ENCODE assay signal across 8 cellular contexts in the genomic region with DNA sequence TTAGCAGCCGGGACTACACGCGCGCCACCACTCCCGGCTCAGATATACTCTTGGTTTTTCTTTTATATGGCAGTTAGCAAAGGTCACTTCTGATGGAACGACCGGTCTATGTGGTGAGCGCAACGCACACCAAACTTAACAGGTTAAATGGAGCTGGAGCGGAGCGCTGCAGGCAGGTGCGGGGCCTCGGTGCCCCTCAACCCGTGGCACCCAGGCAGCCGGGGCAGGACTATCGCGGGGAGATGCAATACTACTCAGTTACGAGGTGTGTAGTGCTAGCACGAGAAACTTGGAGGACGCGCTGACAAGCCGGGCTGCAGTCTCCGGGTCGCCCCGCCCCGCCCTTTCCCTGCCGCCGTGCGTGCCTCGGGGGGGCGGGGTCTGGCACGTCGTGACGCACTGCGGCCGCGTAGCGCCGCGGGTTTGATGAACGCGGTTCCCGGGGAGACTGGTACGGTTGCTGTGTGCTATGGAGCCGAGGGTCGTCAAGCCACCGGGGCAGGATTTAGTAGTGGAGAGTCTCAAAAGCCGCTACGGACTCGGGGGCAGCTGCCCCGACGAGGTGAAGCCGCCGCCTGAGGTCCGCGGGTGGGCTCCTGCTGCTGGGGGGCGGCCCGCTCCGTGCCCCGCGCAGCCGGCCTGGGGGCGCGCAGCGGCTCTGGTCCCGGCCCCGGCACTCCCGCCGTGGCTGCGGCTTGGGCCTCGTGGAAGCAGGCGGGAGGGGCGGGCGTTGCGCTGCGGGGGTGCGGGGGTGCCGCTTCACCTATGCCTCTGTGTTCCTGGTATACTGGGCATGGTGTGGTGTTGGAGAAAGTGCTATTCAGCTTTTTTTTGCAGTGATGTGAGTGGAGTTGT. TPM values are rescaled to one million over a fixed set of nuclear protein-coding genes. Genes with fewer than 3 reads are reported as not detected.
DNase-seq lines count a peak whose midpoint lies in the region; ATAC-seq and TF ChIP-seq lines count a peak whose summit lies in the region.

A gene with protein sequence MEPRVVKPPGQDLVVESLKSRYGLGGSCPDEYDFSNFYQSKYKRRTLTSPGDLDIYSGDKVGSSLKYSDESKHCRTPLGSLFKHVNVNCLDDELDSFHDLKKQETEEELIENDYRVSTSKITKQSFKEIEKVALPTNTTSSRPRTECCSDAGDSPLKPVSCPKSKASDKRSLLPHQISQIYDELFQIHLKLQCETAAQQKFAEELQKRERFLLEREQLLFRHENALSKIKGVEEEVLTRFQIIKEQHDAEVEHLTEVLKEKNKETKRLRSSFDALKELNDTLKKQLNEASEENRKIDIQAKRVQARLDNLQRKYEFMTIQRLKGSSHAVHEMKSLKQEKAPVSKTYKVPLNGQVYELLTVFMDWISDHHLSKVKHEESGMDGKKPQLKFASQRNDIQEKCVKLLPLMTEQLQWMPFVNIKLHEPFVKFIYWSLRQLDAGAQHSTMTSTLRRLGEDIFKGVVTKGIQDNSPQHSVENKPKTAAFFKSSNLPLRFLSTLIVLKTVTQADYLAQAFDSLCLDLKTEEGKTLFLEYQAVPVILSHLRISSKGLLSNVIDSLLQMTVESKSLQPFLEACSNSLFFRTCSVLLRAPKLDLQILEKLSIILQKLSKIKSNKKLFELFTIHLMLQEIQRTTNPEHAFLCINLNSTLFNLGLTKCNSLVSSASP (plus strand): TSS at position 418 of the 855 bp plus-strand sequence. CDS start 52 bp downstream, at position 470.

- peak within 1 kb of the TSS; percentile 91 for H3K27ac ChIP-seq in hepatocyte

- TF ChIP-seq CTCF in hepatocyte (IDR thresholded peaks at IDR 0.05; ENCODE audit: poor library complexity), result no peak

- H3K4me3 ChIP-seq in hepatocyte, result peak within 1 kb of the TSS; percentile 73

- intact Hi-C loops in T-helper 2 cell treated with Interferon-gamma antibody and Interleukin-4, amounts not matched to agents 100 ng/mL and 5 ng/mL, for 36 hours (cut with micrococcal nuclease), result loop anchor here (1.0 to 10.0 kb wide), 5 partner anchors 67 to 426 kb away; partner anchors contain the start of genes LIMS1 and RANBP2

- H2AFZ ChIP-seq in hepatocyte, result peak within 1 kb of the TSS; percentile 66

- H3K79me2 ChIP-seq in hepatocyte, result peaks cover 11% of the 10 kb centered on the region

- no peaks in the 10 kb centered on the region for H3K27me3 ChIP-seq in hepatocyte

- ATAC-seq in GM18502 (IDR thresholded peaks at IDR 0.05; ENCODE audit: poor library complexity, unreplicated experiment), result peak; percentile 94
- ATAC-seq in HG02885 (IDR thresholded peaks at IDR 0.05; ENCODE audit: poor library complexity, unreplicated experiment), result peak; percentile 96

- no peaks in the 10 kb centered on the region for H4K20me1 ChIP-seq in hepatocyte (ENCODE audit: insufficient read depth, poor library complexity, severe bottlenecking)

- no peaks in the 10 kb centered on the region for H3K9me3 ChIP-seq in hepatocyte (ENCODE audit: low read depth)

- peaks cover 7% of the 10 kb centered on the region for H3K4me1 ChIP-seq in hepatocyte (ENCODE audit: insufficient read depth)

- H3K9me2 ChIP-seq in hepatocyte (replicated peaks; ENCODE audit: insufficient read depth), result no peaks in the 10 kb centered on the region

- no peaks in the 10 kb centered on the region for H3K36me3 ChIP-seq in hepatocyte (replicated peaks; ENCODE audit: insufficient read depth, low read depth)

- H3K4me2 ChIP-seq in hepatocyte, result peak within 1 kb of the TSS; percentile 89

- 2% methylated on average over 49 of the region's 78 CpGs for WGBS in hepatocyte (ENCODE audit: low lambda C conversion rate, missing lambda C conversion rate)

- DNase-seq in NCI-H1694 (lab: John Stamatoyannopoulos, UW) (peak; percentile 86), anterior cingulate cortex (lab: John Stamatoyannopoulos, UW) (peak in 56 of 58 donors; percentile 9 to 90 (median 67)), hepatocyte (ENCODE audit: low spot score) (peak; percentile 95), renal cortical epithelial cell (ENCODE audit: low read depth) (peak; percentile 59), cortex of kidney (lab: John Stamatoyannopoulos, UW) (no peak)

RNA-seq across cellular contexts. Expression of the gene that starts here (rescaled TPM):
- total RNA-seq in T-helper 2 cell treated with Interferon-gamma antibody and Interleukin-4, amounts not matched to agents 100 ng/mL and 5 ng/mL, for 36 hours, result 10.9 and 11.1 TPM in 2 replicates
- total RNA-seq in hepatocyte, result 6.6 and 8.6 TPM in 2 replicates
- polyA plus RNA-seq in hepatocyte, result 2.3 and 2.7 TPM in 2 replicates
- total RNA-seq in renal cortical epithelial cell, result 4.9 and 6.4 TPM in 2 replicates
